In genomic region chr5:14429102-14429501, GRCh38 we compare ENCODE assay signal across 16 cellular contexts.
DNase-seq lines count a peak whose midpoint lies in the region; ATAC-seq and TF ChIP-seq lines count a peak whose summit lies in the region.
"Had no signal": no experiment of that assay in that cellular context is flagged by ENCODE, and none has a peak within 500 bp of the region (broad histone marks: within the 10 kb centered on the region; RNA-seq: fewer than 3 reads in every experiment).

No MANE protein-coding gene starts in this region.

- H3K14ac ChIP-seq in neuronal stem cell (ENCODE audit: low read length), result no peak overlapping the region

- H4K91ac ChIP-seq in neuronal stem cell (ENCODE audit: low read depth, low read length, poor library complexity), result no peak overlapping the region

- H3K27me3 ChIP-seq in SK-N-SH (ENCODE audit: insufficient read depth) (no peaks in the 10 kb centered on the region), neuronal stem cell (ENCODE audit: control insufficient read depth in 3 of 3, insufficient read depth in 3 of 3, low read depth in 1 of 3, low read length in 3 of 3) (no peaks in the 10 kb centered on the region)
- H3K27me3 ChIP-seq: MG63, transverse colon had no signal

- ATAC-seq in T-cell (replicated peaks in 1 of 4) (no peak), GM21423 (IDR thresholded peaks at IDR 0.05; ENCODE audit: unreplicated experiment) (no peak), HG03139 (IDR thresholded peaks at IDR 0.05; ENCODE audit: unreplicated experiment) (no peak), HG02571 (IDR thresholded peaks at IDR 0.05; ENCODE audit: unreplicated experiment) (no peak)
- ATAC-seq: Panc1 had no signal

- H3K27ac ChIP-seq in C4-2B (peak overlapping the region; percentile 18; the same call in 1 of the 2 replicates), SK-N-SH (ENCODE audit: low read depth in 2 of 2, low read length in 1 of 2) (peak overlapping the region; percentile 61 to 87), neuronal stem cell (replicated peaks; ENCODE audit: low read length) (peak overlapping the region; percentile 40)
- H3K27ac ChIP-seq: transverse colon had no signal

- no peaks in the 10 kb centered on the region for H3K9me3 Mint-ChIP-seq in T-cell

- H3K4me3 ChIP-seq in SK-N-SH (ENCODE audit: low read depth in 2 of 2, low read length in 1 of 2) (no peak overlapping the region), neuronal stem cell (ENCODE audit: low read length in 2 of 2) (no peak overlapping the region)
- H3K4me3 ChIP-seq: MG63, transverse colon had no signal

- H2AFZ ChIP-seq in SK-N-SH (ENCODE audit: low read depth) (no peak overlapping the region), neuronal stem cell (ENCODE audit: low read length) (no peak overlapping the region)

- H3K27me3 Mint-ChIP-seq in T-cell, result no peaks in the 10 kb centered on the region

- H3F3A ChIP-seq in SK-N-SH (replicated peaks; ENCODE audit: insufficient read depth), result no peaks in the 10 kb centered on the region

- H3K4me3 Mint-ChIP-seq in T-cell, result no peak overlapping the region

- TF ChIP-seq CTCF in C4-2B (conservative IDR thresholded peaks at IDR 0.05) (no peak), SK-N-SH (IDR thresholded peaks at IDR 0.05) (no peak)

- H3K4me2 ChIP-seq in SK-N-SH, result no peak overlapping the region
- H3K4me2 ChIP-seq in neuronal stem cell (ENCODE audit: insufficient read depth, low read length, poor library complexity, severe bottlenecking), result no peak overlapping the region

- H2BK15ac ChIP-seq in neuronal stem cell (ENCODE audit: low read length), result no peak overlapping the region

- H4K8ac ChIP-seq in neuronal stem cell (ENCODE audit: low read depth, low read length), result no peak overlapping the region

- no peak for TF ChIP-seq POLR2A in erythroblast (IDR thresholded peaks at IDR 0.05; ENCODE audit: low read length)

- H3K9ac ChIP-seq in SK-N-SH (no peak overlapping the region), neuronal stem cell (ENCODE audit: low read depth, low read length, poor library complexity) (no peak overlapping the region)

- no peak overlapping the region for H3K18ac ChIP-seq in neuronal stem cell (ENCODE audit: low read length)

- no peaks in the 10 kb centered on the region for H4K20me1 ChIP-seq in SK-N-SH (ENCODE audit: insufficient read depth)

- POLR2A ChIA-PET in SK-N-SH (lab: Yijun Ruan, JAX), result interaction anchor here (0.9 kb wide), 1 partner anchor 12 kb away, joined by 9 read pairs; no protein-coding TSS in a partner anchor
- POLR2A ChIA-PET in T-cell (lab: Charles Lee), result interaction anchor here in 1 of 2 donors (0.6 kb wide), 1 partner anchor 140 kb away, joined by 3 read pairs; no protein-coding TSS in a partner anchor

- no peak overlapping the region for H2BK12ac ChIP-seq in neuronal stem cell (ENCODE audit: low read length)

- peaks cover 96% of the 10 kb centered on the region for H3K79me2 ChIP-seq in SK-N-SH (ENCODE audit: insufficient read depth)

- peak in 1 of 2 experiments; percentile 92; a peak in 2 of 4 replicates for TF ChIP-seq EP300 in SK-N-SH (IDR thresholded peaks at IDR 0.05; ENCODE audit: borderline replicate concordance in 1 of 2, low read depth in 1 of 2, low read length in 1 of 2)

- H3K36me3 ChIP-seq in SK-N-SH (replicated peaks in 1 of 2; ENCODE audit: control insufficient read depth in 1 of 2, insufficient read depth in 2 of 2, low read length in 1 of 2) (peaks cover 21 to 38% of the 10 kb centered on the region in 2 experiments), neuronal stem cell (replicated peaks in 1 of 2; ENCODE audit: control insufficient read depth in 2 of 2, insufficient read depth in 2 of 2, low read length in 2 of 2) (peaks cover 0 to 60% of the 10 kb centered on the region in 2 donors)

- peak; percentile 59 for DNase-seq in SK-N-SH
- DNase-seq in erythroblast (lab: John Stamatoyannopoulos, UW), result peak; percentile 79 to 93
- DNase-seq in neuronal stem cell (ENCODE audit: low spot score), result no peak
- DNase-seq in T-cell, result no peak
- DNase-seq: activated CD4-positive, alpha-beta T cell treated with anti-CD3 and anti-CD28 coated beads, Interleukin-2, amount 50 U/mL, for 4 hours; DMS153; MG63; NCI-H446 treated with DMSO at 0.1 percent for 48 hours; nucleus accumbens; T-helper 2 cell; transverse colon had no signal

- H3K79me1 ChIP-seq in neuronal stem cell (ENCODE audit: low read depth, low read length), result no peaks in the 10 kb centered on the region

- H2BK5ac ChIP-seq in neuronal stem cell (ENCODE audit: low read length), result no peak overlapping the region

- H2AK5ac ChIP-seq in neuronal stem cell (ENCODE audit: low read depth, low read length), result no peak overlapping the region

- CTCF ChIA-PET in SK-N-SH (lab: Yijun Ruan, JAX) (interaction anchor here (0.6 to 2.9 kb wide), 9 partner anchors 10 to 195 kb away, joined by 3 to 9 read pairs (median 3); partner anchors contain the start of gene OTULINL), T-cell (lab: Charles Lee) (no interaction called here)

- H3K4me1 Mint-ChIP-seq in T-cell, result peaks cover 7 to 13% (median 8%) of the 10 kb centered on the region in 3 donors

- TF ChIP-seq RAD21 in SK-N-SH (IDR thresholded peaks at IDR 0.05; ENCODE audit: low read length), result peak; percentile 30; the same call in 1 of the 2 replicates

- no peaks in the 10 kb centered on the region for H3K36me3 Mint-ChIP-seq in T-cell

- H3K4me1 ChIP-seq in SK-N-SH (ENCODE audit: control insufficient read depth in 1 of 2, insufficient read depth in 2 of 2, low read depth in 1 of 2, low read length in 1 of 2) (peaks cover 12 to 42% of the 10 kb centered on the region in 2 experiments; a peak in 3 of 4 replicates), neuronal stem cell (ENCODE audit: control insufficient read depth in 2 of 2, insufficient read depth in 1 of 2, low read depth in 1 of 2, low read length in 2 of 2) (peaks cover 2 to 30% of the 10 kb centered on the region in 2 donors)

- no peak overlapping the region for H3K27ac Mint-ChIP-seq in T-cell

- H2BK120ac ChIP-seq in neuronal stem cell (ENCODE audit: low read depth, low read length), result no peak overlapping the region

- H3K9me2 ChIP-seq in SK-N-SH, result no peaks in the 10 kb centered on the region

- H3K9me3 ChIP-seq in SK-N-SH (no peaks in the 10 kb centered on the region), neuronal stem cell (replicated peaks in 1 of 2; ENCODE audit: control insufficient read depth in 2 of 2, insufficient read depth in 1 of 2, low read depth in 1 of 2, low read length in 2 of 2) (no peaks in the 10 kb centered on the region)
- H3K9me3 ChIP-seq: MG63, transverse colon had no signal

- H3K23ac ChIP-seq in neuronal stem cell (ENCODE audit: low read depth, low read length, poor library complexity), result no peak overlapping the region

- 56% methylated on average over 5 of the region's 5 CpGs for WGBS in SK-N-SH (ENCODE audit: low lambda C conversion rate)
- no CpG with 5 or more reads among the region's 5 CpGs for WGBS in neuronal stem cell (ENCODE audit: extremely low coverage in 2 of 2, insufficient read length in 2 of 2, insufficient replicate concordance in 1 of 2), 2 donors

- H3K4ac ChIP-seq in neuronal stem cell (ENCODE audit: low read length), result no peak overlapping the region

TF ChIP-seq in SK-N-SH, 30 proteins besides CTCF, POLR2A, EP300 and RAD21:
- TF ChIP-seq FOXJ3 (CRISPR knock-in tag; IDR thresholded peaks at IDR 0.05), result peak; percentile 64; the same call in 1 of the 2 replicates
- no peak for TF ChIP-seq GABPA (IDR thresholded peaks at IDR 0.05; ENCODE audit: low read depth)
- no peak for TF ChIP-seq YY1 (IDR thresholded peaks at IDR 0.05; ENCODE audit: low read depth)
- peak; percentile 65; the same call in 1 of the 2 replicates for TF ChIP-seq RCOR1 (IDR thresholded peaks at IDR 0.05; ENCODE audit: low read length)
- peak; percentile 75; the same call in 1 of the 2 replicates for TF ChIP-seq MXI1 (IDR thresholded peaks at IDR 0.05; ENCODE audit: low read depth, low read length)
- TF ChIP-seq GATA2 (CRISPR knock-in tag; IDR thresholded peaks at IDR 0.05), result peak; percentile 74
- no peak for TF ChIP-seq ZBTB33 (IDR thresholded peaks at IDR 0.05; ENCODE audit: borderline replicate concordance, low read depth)

Comparison
In these comparisons a context has a peak if more than half of its experiments do, and no peak if none do; other contexts are left out.
1. H3K27ac ChIP-seq: peak in every context shown above with its lines; median percentile 74 in SK-N-SH; 40 in neuronal stem cell; 18 in C4-2B.
2. DNase-seq: peak in SK-N-SH (single experiment) and erythroblast (2 of 2); none in neuronal stem cell (single experiment) and T-cell (0 of 34).